In genomic region chr3:111325160-111325707, GRCh38 we compare ENCODE assay signal across 22 cellular contexts.
DNase-seq lines count a peak whose midpoint lies in the region; ATAC-seq and TF ChIP-seq lines count a peak whose summit lies in the region.
"Had no signal": no experiment of that assay in that cellular context is flagged by ENCODE, and none has a peak within 500 bp of the region (broad histone marks: within the 10 kb centered on the region; RNA-seq: fewer than 3 reads in every experiment).

No MANE protein-coding gene starts in this region.

- no peaks in the 10 kb centered on the region for H3K36me3 ChIP-seq in naive thymus-derived CD4-positive, alpha-beta T cell (ENCODE audit: control insufficient read depth in 2 of 3, insufficient read depth in 3 of 3, low read length in 3 of 3)
- no peaks in the 10 kb centered on the region for H3K36me3 ChIP-seq in breast epithelium
- H3K36me3 ChIP-seq: BE2C, esophagus squamous epithelium, MG63 had no signal

- H3K27me3 ChIP-seq in naive thymus-derived CD4-positive, alpha-beta T cell (ENCODE audit: control insufficient read depth in 2 of 2, insufficient read depth in 2 of 2, low read length in 2 of 2), result no peaks in the 10 kb centered on the region
- H3K27me3 ChIP-seq in breast epithelium, result no peaks in the 10 kb centered on the region
- H3K27me3 ChIP-seq: BE2C, esophagus squamous epithelium, MG63 had no signal

- no peak for ATAC-seq in activated T-helper 17 cell treated with anti-CD3 and anti-CD28 coated beads, Interleukin-2, amount 50 U/mL, for 72 hours (replicated peaks)
- ATAC-seq in naive thymus-derived CD4-positive, alpha-beta T cell, result no peak
- no peak for ATAC-seq in GM18505 (IDR thresholded peaks at IDR 0.05; ENCODE audit: unreplicated experiment)
- ATAC-seq: left lobe of liver, PC-3 had no signal

- no peak overlapping the region for H3K4me3 Mint-ChIP-seq in T-helper 2 cell treated with Interferon-gamma antibody and Interleukin-4, amounts not matched to agents 5 μg/mL and 100 μg/mL, for 36 hours
- H3K4me3 Mint-ChIP-seq in activated T-helper 17 cell treated with anti-CD3 and anti-CD28 coated beads, Interleukin-2, amount 50 U/mL, for 72 hours, result peak overlapping the region; percentile 55
- peak overlapping the region in 9 of 10 donors; percentile 8 to 84 (median 56) for H3K4me3 Mint-ChIP-seq in naive thymus-derived CD4-positive, alpha-beta T cell
- H3K4me3 Mint-ChIP-seq: activated B cell treated with CpG ODN at 0.5 μM for 24 hours had no signal

- intact Hi-C loops in naive thymus-derived CD4-positive, alpha-beta T cell (cut with micrococcal nuclease), result loop anchor here in 1 of 2 donors (2.0 kb wide), 1 partner anchor 38 kb away; no protein-coding TSS in a partner anchor
- intact Hi-C loops in breast epithelium (cut with DNase I; ENCODE audit: low total_unique reads), result no loop called here

- CTCF ChIA-PET in naive thymus-derived CD4-positive, alpha-beta T cell (lab: Charles Lee), result no interaction called here

- no peak for TF ChIP-seq CTCF in breast epithelium (IDR thresholded peaks at IDR 0.05)

- peaks cover 35% of the 10 kb centered on the region for H3K4me1 Mint-ChIP-seq in T-helper 2 cell treated with Interferon-gamma antibody and Interleukin-4, amounts not matched to agents 5 μg/mL and 100 μg/mL, for 36 hours (ENCODE audit: low read depth)
- H3K4me1 Mint-ChIP-seq in activated T-helper 17 cell treated with anti-CD3 and anti-CD28 coated beads, Interleukin-2, amount 50 U/mL, for 72 hours, result peaks cover 23% of the 10 kb centered on the region
- H3K4me1 Mint-ChIP-seq in naive thymus-derived CD4-positive, alpha-beta T cell, result peaks cover 23 to 40% (median 34%) of the 10 kb centered on the region in 7 donors

- DNase-seq in T-helper 2 cell treated with Interferon-gamma antibody and Interleukin-4, amounts not matched to agents 5 μg/mL and 100 μg/mL, for 36 hours (ENCODE audit: low spot score), result no peak
- no peak for DNase-seq in T-helper 2 cell
- peak; percentile 13 for DNase-seq in HCEC 1CT
- no peak for DNase-seq in naive thymus-derived CD4-positive, alpha-beta T cell
- no peak for DNase-seq in breast epithelium (ENCODE audit: low spot score in 2 of 2)
- DNase-seq in COLO829 (ENCODE audit: low spot score), result no peak
- DNase-seq: activated B cell treated with CpG ODN at 0.5 μM for 24 hours; BE2C; cerebellar nuclear complex; effector CD8-positive, alpha-beta T cell; esophagus squamous epithelium; GDM1; MG63; midbrain; NCI-H146; PC-3; T-helper 9 cell had no signal

- peaks cover 7% of the 10 kb centered on the region for H3K36me3 Mint-ChIP-seq in T-helper 2 cell treated with Interferon-gamma antibody and Interleukin-4, amounts not matched to agents 5 μg/mL and 100 μg/mL, for 36 hours (ENCODE audit: low read depth)
- H3K36me3 Mint-ChIP-seq in activated T-helper 17 cell treated with anti-CD3 and anti-CD28 coated beads, Interleukin-2, amount 50 U/mL, for 72 hours (ENCODE audit: low read depth), result no peaks in the 10 kb centered on the region
- peaks cover 0 to 14% (median 0%) of the 10 kb centered on the region in 5 donors for H3K36me3 Mint-ChIP-seq in naive thymus-derived CD4-positive, alpha-beta T cell

- peak overlapping the region; percentile 16 for H3K27ac Mint-ChIP-seq in T-helper 2 cell treated with Interferon-gamma antibody and Interleukin-4, amounts not matched to agents 5 μg/mL and 100 μg/mL, for 36 hours
- peak overlapping the region; percentile 37 for H3K27ac Mint-ChIP-seq in activated T-helper 17 cell treated with anti-CD3 and anti-CD28 coated beads, Interleukin-2, amount 50 U/mL, for 72 hours
- peak overlapping the region in 8 of 9 donors; percentile 1 to 86 (median 78) for H3K27ac Mint-ChIP-seq in naive thymus-derived CD4-positive, alpha-beta T cell

- H3K9me3 ChIP-seq in naive thymus-derived CD4-positive, alpha-beta T cell (ENCODE audit: control insufficient read depth in 2 of 3, low read length in 3 of 3), result no peaks in the 10 kb centered on the region
- H3K9me3 ChIP-seq in breast epithelium, result no peaks in the 10 kb centered on the region
- H3K9me3 ChIP-seq: BE2C, esophagus squamous epithelium, MG63 had no signal

- H3K4me3 ChIP-seq in naive thymus-derived CD4-positive, alpha-beta T cell (ENCODE audit: low read length), result no peak overlapping the region
- no peak overlapping the region for H3K4me3 ChIP-seq in breast epithelium
- H3K4me3 ChIP-seq: esophagus squamous epithelium, GM12878, MG63, skin epidermis had no signal

- H3K27me3 Mint-ChIP-seq in T-helper 2 cell treated with Interferon-gamma antibody and Interleukin-4, amounts not matched to agents 5 μg/mL and 100 μg/mL, for 36 hours (ENCODE audit: low read depth), result no peaks in the 10 kb centered on the region
- no peaks in the 10 kb centered on the region for H3K27me3 Mint-ChIP-seq in activated T-helper 17 cell treated with anti-CD3 and anti-CD28 coated beads, Interleukin-2, amount 50 U/mL, for 72 hours
- no peaks in the 10 kb centered on the region for H3K27me3 Mint-ChIP-seq in naive thymus-derived CD4-positive, alpha-beta T cell
- H3K27me3 Mint-ChIP-seq: activated B cell treated with CpG ODN at 0.5 μM for 24 hours had no signal

- H3K4me1 ChIP-seq in naive thymus-derived CD4-positive, alpha-beta T cell (ENCODE audit: control insufficient read depth in 2 of 2, insufficient read depth in 2 of 2, low read length in 2 of 2), result peaks cover 11 to 16% of the 10 kb centered on the region in 2 donors
- no peaks in the 10 kb centered on the region for H3K4me1 ChIP-seq in breast epithelium
- H3K4me1 ChIP-seq: BE2C, esophagus squamous epithelium had no signal

- POLR2A ChIA-PET in naive thymus-derived CD4-positive, alpha-beta T cell (lab: Charles Lee), result interaction anchor here (0.7 kb wide), 1 partner anchor 10 kb away, joined by 3 read pairs; no protein-coding TSS in a partner anchor

- H3K27ac ChIP-seq in naive thymus-derived CD4-positive, alpha-beta T cell (ENCODE audit: low read depth, low read length), result no peak overlapping the region
- no peak overlapping the region for H3K27ac ChIP-seq in breast epithelium
- H3K27ac ChIP-seq: esophagus squamous epithelium had no signal

- H3K9me3 Mint-ChIP-seq in T-helper 2 cell treated with Interferon-gamma antibody and Interleukin-4, amounts not matched to agents 5 μg/mL and 100 μg/mL, for 36 hours, result peaks cover 7% of the 10 kb centered on the region
- no peaks in the 10 kb centered on the region for H3K9me3 Mint-ChIP-seq in activated T-helper 17 cell treated with anti-CD3 and anti-CD28 coated beads, Interleukin-2, amount 50 U/mL, for 72 hours
- H3K9me3 Mint-ChIP-seq in naive thymus-derived CD4-positive, alpha-beta T cell, result peaks cover 0 to 9% (median 0%) of the 10 kb centered on the region in 11 donors
- H3K9me3 Mint-ChIP-seq: activated B cell treated with CpG ODN at 0.5 μM for 24 hours had no signal

- TF ChIP-seq POLR2A in GM18505 (IDR thresholded peaks at IDR 0.05; ENCODE audit: borderline replicate concordance, extremely low read depth, insufficient read depth, insufficient read length) (no peak), breast epithelium (IDR thresholded peaks at IDR 0.05) (no peak)

Comparison
In these comparisons a context has a peak if more than half of its experiments do, and no peak if none do; other contexts are left out.
1. H3K27ac Mint-ChIP-seq: peak in every context shown above with its lines; median percentile 78 in naive thymus-derived CD4-positive, alpha-beta T cell; 37 in activated T-helper 17 cell treated with anti-CD3 and anti-CD28 coated beads, Interleukin-2, amount 50 U/mL, for 72 hours; 16 in T-helper 2 cell treated with Interferon-gamma antibody and Interleukin-4, amounts not matched to agents 5 μg/mL and 100 μg/mL, for 36 hours.